8 cellular contexts compared by ENCODE assay signal in the genomic region with DNA sequence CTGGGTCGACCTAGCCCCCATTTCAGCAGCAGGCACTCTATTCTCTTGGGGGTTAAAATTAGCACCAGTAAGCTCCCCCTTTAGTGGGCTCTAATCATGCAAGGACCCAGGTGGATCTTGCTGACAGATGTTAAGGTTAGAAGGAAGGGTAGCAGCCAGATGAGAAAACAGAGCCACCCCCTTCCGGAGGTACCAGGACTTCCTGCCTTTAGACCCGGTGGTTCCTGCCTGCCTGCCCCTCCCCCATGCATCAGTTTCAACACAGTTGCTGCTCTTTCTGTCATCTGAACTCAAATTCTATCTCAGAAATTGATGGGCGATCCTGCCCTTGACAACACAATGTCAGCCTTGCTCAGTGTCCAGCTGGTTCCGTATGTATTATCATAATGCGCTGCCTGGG.
DNase-seq lines count a peak whose midpoint lies in the region; ATAC-seq and TF ChIP-seq lines count a peak whose summit lies in the region.

No MANE protein-coding gene starts in this region.

- peak overlapping the region; percentile 61 for H3K27ac Mint-ChIP-seq in activated CD8-positive, alpha-beta memory T cell treated with anti-CD3 and anti-CD28 coated beads, Interleukin-2, amount 10 ng/mL, durations not matched to agents 7 days and 5 days
- H3K27ac Mint-ChIP-seq in nephron (peak overlapping the region; percentile 28 to 80 (median 77)), Calu3 (ENCODE audit: unreplicated experiment) (no peak overlapping the region)

- H3K4me1 Mint-ChIP-seq in activated CD8-positive, alpha-beta memory T cell treated with anti-CD3 and anti-CD28 coated beads, Interleukin-2, amount 10 ng/mL, durations not matched to agents 7 days and 5 days = peaks cover 21% of the 10 kb centered on the region
- H3K4me1 Mint-ChIP-seq in nephron (peaks cover 41% of the 10 kb centered on the region), Calu3 (ENCODE audit: low read depth, unreplicated experiment) (no peaks in the 10 kb centered on the region)

- peaks cover 1% of the 10 kb centered on the region for H3K36me3 Mint-ChIP-seq in activated CD8-positive, alpha-beta memory T cell treated with anti-CD3 and anti-CD28 coated beads, Interleukin-2, amount 10 ng/mL, durations not matched to agents 7 days and 5 days
- H3K36me3 Mint-ChIP-seq in nephron (ENCODE audit: low read depth) = peaks cover 25% of the 10 kb centered on the region
- H3K36me3 Mint-ChIP-seq in Calu3 (ENCODE audit: insufficient read depth, unreplicated experiment) = no peaks in the 10 kb centered on the region

- no TSS peak for BruUV-seq in Calu3 (replicated peaks; lab: Mats Ljungman, UMichigan)

- peak; percentile 58 for DNase-seq in activated CD8-positive, alpha-beta memory T cell treated with anti-CD3 and anti-CD28 coated beads, Interleukin-2, amount 10 ng/mL, durations not matched to agents 7 days and 5 days
- DNase-seq in NCI-H748 (lab: John Stamatoyannopoulos, UW; ENCODE audit: unreplicated experiment) (no peak), Calu3 (no peak), OCI-M1 (lab: John Stamatoyannopoulos, UW) (no peak), omental fat pad (ENCODE audit: low spot score) (no peak)

- H3K27me3 Mint-ChIP-seq in activated CD8-positive, alpha-beta memory T cell treated with anti-CD3 and anti-CD28 coated beads, Interleukin-2, amount 10 ng/mL, durations not matched to agents 7 days and 5 days = peaks cover 13% of the 10 kb centered on the region
- H3K27me3 Mint-ChIP-seq in nephron (ENCODE audit: low read depth) (no peaks in the 10 kb centered on the region), Calu3 (ENCODE audit: unreplicated experiment) (peaks cover 31% of the 10 kb centered on the region)

- CTCF ChIA-PET in activated CD8-positive, alpha-beta memory T cell treated with anti-CD3 and anti-CD28 coated beads, Interleukin-2, amount 10 ng/mL, durations not matched to agents 7 days and 5 days (lab: Charles Lee) = no interaction called here
- CTCF ChIA-PET in Calu3 (lab: Charles Lee) = no interaction called here

- peak; percentile 71 for ATAC-seq in GM19397 (IDR thresholded peaks at IDR 0.05; ENCODE audit: unreplicated experiment)
- ATAC-seq in HG03196 (IDR thresholded peaks at IDR 0.05; ENCODE audit: unreplicated experiment) = peak; percentile 79
- peak; percentile 49 for ATAC-seq in activated CD8-positive, alpha-beta memory T cell treated with anti-CD3 and anti-CD28 coated beads, Interleukin-2, amount 10 ng/mL, durations not matched to agents 7 days and 5 days
- no peak for ATAC-seq in omental fat pad (ENCODE audit: low FRiP score)

- H3K4me3 Mint-ChIP-seq in activated CD8-positive, alpha-beta memory T cell treated with anti-CD3 and anti-CD28 coated beads, Interleukin-2, amount 10 ng/mL, durations not matched to agents 7 days and 5 days = no peak overlapping the region
- H3K4me3 Mint-ChIP-seq in nephron = peak overlapping the region in 1 of 3 experiments; percentile 39
- no peak overlapping the region for H3K4me3 Mint-ChIP-seq in Calu3 (ENCODE audit: low read depth, unreplicated experiment)

- H3K9me3 Mint-ChIP-seq in activated CD8-positive, alpha-beta memory T cell treated with anti-CD3 and anti-CD28 coated beads, Interleukin-2, amount 10 ng/mL, durations not matched to agents 7 days and 5 days (ENCODE audit: low read depth) = peaks cover 2% of the 10 kb centered on the region
- no peaks in the 10 kb centered on the region for H3K9me3 Mint-ChIP-seq in nephron
- no peaks in the 10 kb centered on the region for H3K9me3 Mint-ChIP-seq in Calu3 (ENCODE audit: low read depth, unreplicated experiment)

- TF ChIP-seq CTCF in nephron (IDR thresholded peaks at IDR 0.05; ENCODE audit: unreplicated experiment in 3 of 3) (no peak), Calu3 (IDR thresholded peaks at IDR 0.05; ENCODE audit: unreplicated experiment) (no peak), omental fat pad (IDR thresholded peaks at IDR 0.05) (no peak)

- intact Hi-C loops in Calu3 (cut with micrococcal nuclease; ENCODE audit: unreplicated experiment) = no loop called here
